In the genomic region with DNA sequence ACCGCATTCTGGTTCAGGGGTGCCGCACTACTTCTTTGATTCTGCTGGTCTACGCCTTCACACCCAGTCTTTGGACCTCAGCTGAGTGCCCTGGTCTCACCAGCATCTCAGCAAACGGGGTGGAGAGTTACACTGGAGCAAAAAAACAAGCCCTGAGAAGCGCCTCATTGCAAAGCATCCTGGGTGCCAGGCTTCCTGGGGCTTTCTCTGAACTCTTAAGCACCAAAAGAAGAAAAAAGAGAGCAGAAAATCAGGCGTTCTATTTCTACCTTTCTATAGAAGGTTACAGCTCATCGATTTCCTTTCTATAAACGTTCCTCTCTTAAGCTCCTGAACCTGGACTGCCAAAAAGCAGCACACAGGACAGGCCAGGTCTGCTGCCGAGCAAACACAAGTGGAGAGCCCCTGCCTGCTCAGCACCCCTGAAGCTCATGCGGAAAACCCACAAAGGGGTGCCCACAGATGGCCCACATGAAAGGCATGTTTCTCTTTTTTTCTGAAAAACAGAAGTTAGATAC, we compare ENCODE assay signal across 13 cellular contexts.
A peak's percentile ranks its signal among the peaks of the same experiment; 100 is the strongest.
DNase-seq lines count a peak whose midpoint lies in the region; ATAC-seq and TF ChIP-seq lines count a peak whose summit lies in the region.
"Had no signal": no experiment of that assay in that cellular context is flagged by ENCODE, and none has a peak within 500 bp of the region (broad histone marks: within the 10 kb centered on the region; RNA-seq: fewer than 3 reads in every experiment).

No MANE protein-coding gene starts in this region.

- no peak for TF ChIP-seq CTCF in MM.1S (IDR thresholded peaks at IDR 0.05; ENCODE audit: low read length)

- H3K27me3 Mint-ChIP-seq in activated T-cell treated with anti-CD3 and anti-CD28 coated beads, Interleukin-2, amount 50 U/mL, for 72 hours (ENCODE audit: low read depth): no peaks in the 10 kb centered on the region
- no peaks in the 10 kb centered on the region for H3K27me3 Mint-ChIP-seq in stimulated activated naive CD8-positive, alpha-beta T cell treated with anti-CD3 and anti-CD28 coated beads, Interleukin-15, amount 100 ng/mL, for 72 hours

- DNase-seq in activated gamma-delta T cell treated with Interleukin-2 at 50 U/mL for 16 hours (peak; percentile 51), activated gamma-delta T cell (lab: John Stamatoyannopoulos, UW) (no peak), MM.1S (no peak)
- peak; percentile 65 to 80 for DNase-seq in activated T-cell treated with anti-CD3 and anti-CD28 coated beads, Interleukin-2, amount 50 U/mL, for 72 hours
- peak; percentile 16 to 51 (median 24) for DNase-seq in stimulated activated CD4-positive, alpha-beta T cell treated with anti-CD3 and anti-CD28 coated beads, Interleukin-12 subunit alpha, Interleukin-12 subunit beta, amount 100 ng/mL, for 48 hours (ENCODE audit: low read depth in 2 of 3, low spot score in 1 of 3)
- DNase-seq in stimulated activated naive CD8-positive, alpha-beta T cell treated with anti-CD3 and anti-CD28 coated beads, Interleukin-15, amount 100 ng/mL, for 72 hours: peak in 1 of 2 donors; percentile 81
- DNase-seq: 8988T, NCI-H1436, ovary, upper lobe of right lung had no signal

- no peaks in the 10 kb centered on the region for H3K79me2 ChIP-seq in MM.1S (ENCODE audit: low read length)

- peaks cover 67% of the 10 kb centered on the region for H3K4me1 Mint-ChIP-seq in activated T-cell treated with anti-CD3 and anti-CD28 coated beads, Interleukin-2, amount 50 U/mL, for 72 hours (ENCODE audit: low read depth)
- H3K4me1 Mint-ChIP-seq in stimulated activated naive CD8-positive, alpha-beta T cell treated with anti-CD3 and anti-CD28 coated beads, Interleukin-15, amount 100 ng/mL, for 72 hours: peaks cover 85% of the 10 kb centered on the region

- no peak overlapping the region for H3K27ac ChIP-seq in MM.1S (ENCODE audit: low read length)
- H3K27ac ChIP-seq: ovary, upper lobe of right lung had no signal

- no peaks in the 10 kb centered on the region for H3F3A ChIP-seq in MM.1S (ENCODE audit: insufficient read depth, low read length)

- no peaks in the 10 kb centered on the region for H3K27me3 ChIP-seq in MM.1S (replicated peaks; ENCODE audit: insufficient read depth, low read length)
- H3K27me3 ChIP-seq: ovary, Peyer's patch, upper lobe of right lung had no signal

- no peaks in the 10 kb centered on the region for H3K4me1 ChIP-seq in MM.1S (ENCODE audit: low read length)
- H3K4me1 ChIP-seq: upper lobe of right lung had no signal

- peak; percentile 82 to 89 for ATAC-seq in activated T-cell treated with anti-CD3 and anti-CD28 coated beads, Interleukin-2, amount 50 U/mL, for 72 hours (replicated peaks in 1 of 2)
- ATAC-seq in stimulated activated naive CD8-positive, alpha-beta T cell treated with anti-CD3 and anti-CD28 coated beads, Interleukin-15, amount 100 ng/mL, for 72 hours: peak; percentile 92
- ATAC-seq in GM21515 (IDR thresholded peaks at IDR 0.05; ENCODE audit: unreplicated experiment) (no peak), GM21576 (IDR thresholded peaks at IDR 0.05; ENCODE audit: unreplicated experiment) (no peak)
- ATAC-seq: upper lobe of right lung had no signal

- no peaks in the 10 kb centered on the region; the same call in 1 of the 2 replicates for H3K36me3 ChIP-seq in MM.1S (replicated peaks; ENCODE audit: insufficient read depth, low read length)
- H3K36me3 ChIP-seq: ovary had no signal

- peaks cover 11 to 22% of the 10 kb centered on the region in 2 donors for H3K9me3 Mint-ChIP-seq in activated T-cell treated with anti-CD3 and anti-CD28 coated beads, Interleukin-2, amount 50 U/mL, for 72 hours
- peaks cover 40 to 42% of the 10 kb centered on the region in 2 donors for H3K9me3 Mint-ChIP-seq in stimulated activated naive CD8-positive, alpha-beta T cell treated with anti-CD3 and anti-CD28 coated beads, Interleukin-15, amount 100 ng/mL, for 72 hours

- peaks cover 44 to 62% of the 10 kb centered on the region in 2 donors for H3K36me3 Mint-ChIP-seq in activated T-cell treated with anti-CD3 and anti-CD28 coated beads, Interleukin-2, amount 50 U/mL, for 72 hours (ENCODE audit: insufficient read depth in 2 of 2)

- peak overlapping the region; percentile 77 to 79 for H3K4me3 Mint-ChIP-seq in activated T-cell treated with anti-CD3 and anti-CD28 coated beads, Interleukin-2, amount 50 U/mL, for 72 hours
- H3K4me3 Mint-ChIP-seq in stimulated activated naive CD8-positive, alpha-beta T cell treated with anti-CD3 and anti-CD28 coated beads, Interleukin-15, amount 100 ng/mL, for 72 hours: peak overlapping the region; percentile 76 to 78

- no peaks in the 10 kb centered on the region for H3K9me3 ChIP-seq in MM.1S (replicated peaks; ENCODE audit: insufficient read depth, low read length)
- H3K9me3 ChIP-seq: upper lobe of right lung had no signal

- H3K4me3 ChIP-seq in MM.1S (ENCODE audit: low read length): no peak overlapping the region
- H3K4me3 ChIP-seq: ovary, upper lobe of right lung had no signal

- H4K20me1 ChIP-seq in MM.1S (ENCODE audit: insufficient read depth, low read length): no peaks in the 10 kb centered on the region

- H3K4me2 ChIP-seq in MM.1S (ENCODE audit: low read depth, low read length): no peak overlapping the region

- no peak overlapping the region for H3K9ac ChIP-seq in MM.1S (ENCODE audit: low read length)

- H3K27ac Mint-ChIP-seq in activated T-cell treated with anti-CD3 and anti-CD28 coated beads, Interleukin-2, amount 50 U/mL, for 72 hours: peak overlapping the region; percentile 87
- H3K27ac Mint-ChIP-seq in stimulated activated naive CD8-positive, alpha-beta T cell treated with anti-CD3 and anti-CD28 coated beads, Interleukin-15, amount 100 ng/mL, for 72 hours: peak overlapping the region; percentile 96 to 97

- no peaks in the 10 kb centered on the region for H3K9me2 ChIP-seq in MM.1S (replicated peaks; ENCODE audit: insufficient read depth, low read length)

- H2AFZ ChIP-seq in MM.1S (ENCODE audit: low read length): no peak overlapping the region

Comparison
In these comparisons a context has a peak if more than half of its experiments do, and no peak if none do; other contexts are left out.
1. DNase-seq: peak in activated gamma-delta T cell treated with Interleukin-2 at 50 U/mL for 16 hours (single experiment), activated T-cell treated with anti-CD3 and anti-CD28 coated beads, Interleukin-2, amount 50 U/mL, for 72 hours (2 of 2) and stimulated activated CD4-positive, alpha-beta T cell treated with anti-CD3 and anti-CD28 coated beads, Interleukin-12 subunit alpha, Interleukin-12 subunit beta, amount 100 ng/mL, for 48 hours (3 of 3); none in activated gamma-delta T cell (single experiment) and MM.1S (single experiment).
2. ATAC-seq: peak in activated T-cell treated with anti-CD3 and anti-CD28 coated beads, Interleukin-2, amount 50 U/mL, for 72 hours (2 of 2) and stimulated activated naive CD8-positive, alpha-beta T cell treated with anti-CD3 and anti-CD28 coated beads, Interleukin-15, amount 100 ng/mL, for 72 hours (single experiment); none in GM21515 (single experiment) and GM21576 (single experiment).